9 cellular contexts compared by ENCODE assay signal in the genomic region with DNA sequence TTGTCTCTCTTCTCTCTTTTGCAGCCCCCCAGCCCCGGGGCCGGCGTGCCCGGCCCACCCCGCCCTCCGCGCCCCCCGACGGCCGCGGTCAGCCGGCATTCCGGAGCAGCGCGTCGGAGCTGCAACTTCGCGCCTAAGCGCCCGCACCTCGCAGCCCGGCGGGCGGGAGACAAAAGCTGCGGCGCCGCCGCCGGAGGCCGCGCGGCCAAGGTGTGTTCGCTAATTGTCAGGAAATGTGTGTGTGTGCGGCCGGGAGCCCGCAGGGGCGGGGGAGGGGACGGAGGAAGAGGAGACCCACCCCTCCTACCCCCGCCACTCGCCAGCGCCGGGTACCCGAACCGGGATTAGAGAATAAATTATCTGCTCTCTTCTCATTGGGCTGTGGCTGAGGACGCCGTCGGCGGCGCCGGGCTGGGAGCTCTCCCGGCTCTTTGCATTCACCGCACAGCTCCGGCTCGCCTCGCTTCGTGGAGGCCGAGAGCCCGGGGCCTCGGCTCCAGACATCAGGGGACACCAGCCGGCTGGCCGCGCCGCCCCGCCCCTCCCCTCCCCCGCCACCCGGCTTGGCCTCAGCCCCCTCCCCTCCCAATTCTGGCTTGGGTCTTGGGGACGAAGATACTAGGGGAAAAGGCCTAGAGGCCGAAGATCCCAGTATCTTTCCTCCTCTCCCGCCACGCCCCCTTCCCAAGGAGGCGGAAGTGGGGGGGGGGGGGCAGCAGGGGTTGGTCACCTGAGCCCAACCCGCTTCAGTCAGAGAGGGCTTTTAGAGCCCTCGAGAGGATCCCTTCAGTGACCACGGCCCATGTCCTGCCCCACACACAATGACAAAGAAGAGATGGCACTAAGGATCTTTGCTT. TPM values are rescaled to one million over a fixed set of nuclear protein-coding genes. Genes with fewer than 3 reads are reported as not detected.
DNase-seq lines count a peak whose midpoint lies in the region; ATAC-seq and TF ChIP-seq lines count a peak whose summit lies in the region.
"Had no signal": no experiment of that assay in that cellular context is flagged by ENCODE, and none has a peak within 500 bp of the region (broad histone marks: within the 10 kb centered on the region; RNA-seq: fewer than 3 reads in every experiment).

No MANE protein-coding gene starts in this region.

- peak overlapping the region; percentile 91 for H3K9ac ChIP-seq in iPS-18a (ENCODE audit: low read length)

- DNase-seq in cardiac muscle cell (ENCODE audit: low read depth in 1 of 2, low spot score in 1 of 2) = peak in 1 of 2 donors; percentile 66
- DNase-seq in Right ventricle myocardium superior = no peak
- DNase-seq in SK-N-DZ (ENCODE audit: low spot score) = peak; percentile 24
- DNase-seq in GM19240 (ENCODE audit: insufficient read length, low spot score) = no peak
- DNase-seq in middle frontal gyrus (ENCODE audit: extremely low spot score, low spot score) = no peak

- intact Hi-C loops in Right ventricle myocardium superior (cut with DNase I) = no loop called here

- H3K27ac ChIP-seq in cardiac muscle cell (no peak overlapping the region), iPS-18a (ENCODE audit: low read length) (peak overlapping the region; percentile 56), urinary bladder (ENCODE audit: low read depth) (no peak overlapping the region)

- H3K4me1 ChIP-seq in cardiac muscle cell (ENCODE audit: low read depth) = peaks cover 7% of the 10 kb centered on the region
- peaks cover 32% of the 10 kb centered on the region for H3K4me1 ChIP-seq in iPS-18a (ENCODE audit: control insufficient read depth, low read depth, low read length)
- H3K4me1 ChIP-seq in urinary bladder (ENCODE audit: insufficient read depth) = no peaks in the 10 kb centered on the region

- ATAC-seq in Right ventricle myocardium superior (ENCODE audit: poor library complexity) = no peak
- ATAC-seq in HG02678 (IDR thresholded peaks at IDR 0.05; ENCODE audit: unreplicated experiment) = no peak

- TF ChIP-seq CTCF in cardiac muscle cell (IDR thresholded peaks at IDR 0.05; ENCODE audit: low read depth, low read length) = no peak

- H3K9me3 ChIP-seq in cardiac muscle cell (ENCODE audit: low read depth) (no peaks in the 10 kb centered on the region), iPS-18a (ENCODE audit: control insufficient read depth, low read depth, low read length) (no peaks in the 10 kb centered on the region)

- H3K4me3 ChIP-seq in cardiac muscle cell (peak overlapping the region; percentile 17), iPS-18a (ENCODE audit: low read length) (peak overlapping the region; percentile 92), urinary bladder (ENCODE audit: low read depth, low read length) (peak overlapping the region; percentile 19)

- WGBS in urinary bladder = 1% methylated on average over 72 of the region's 74 CpGs

- H3K27me3 ChIP-seq in cardiac muscle cell (peaks cover 64% of the 10 kb centered on the region), iPS-18a (ENCODE audit: control insufficient read depth, insufficient read depth, low read length) (peaks cover 4% of the 10 kb centered on the region)

- H3K36me3 ChIP-seq in cardiac muscle cell = no peaks in the 10 kb centered on the region
- peaks cover 10% of the 10 kb centered on the region for H3K36me3 ChIP-seq in iPS-18a (ENCODE audit: control insufficient read depth, low read depth, low read length)
- no peaks in the 10 kb centered on the region for H3K36me3 ChIP-seq in urinary bladder (ENCODE audit: insufficient read depth)

RNA-seq across cellular contexts. Expression of a gene that starts 1.3 kb away (rescaled TPM):
- 0.56 and 0.66 TPM in 2 replicates for total RNA-seq in cardiac muscle cell
- 0.86 TPM in 1 of 2 replicates, not detected in the other for polyA plus RNA-seq in cardiac muscle cell
- total RNA-seq in Right ventricle myocardium superior = not detected
- polyA plus RNA-seq in SK-N-DZ (2014; cell fraction: cytosol; rRNA removed) = 0.06 and 0.24 TPM in 2 replicates
- polyA plus RNA-seq in SK-N-DZ (2014; cell fraction: nucleus; rRNA removed) = not detected in 2 replicates
- total RNA-seq in urinary bladder = not detected
- polyA plus RNA-seq in urinary bladder = 0.03 TPM

RNA-seq across cellular contexts. Expression of a gene that starts 35.2 kb away (rescaled TPM):
- not detected in 2 replicates for total RNA-seq in cardiac muscle cell
- polyA plus RNA-seq in cardiac muscle cell = not detected in 2 replicates
- total RNA-seq in Right ventricle myocardium superior = not detected
- polyA plus RNA-seq in SK-N-DZ (2014; cell fraction: cytosol; rRNA removed) = not detected in 2 replicates
- not detected in 2 replicates for polyA plus RNA-seq in SK-N-DZ (2014; cell fraction: nucleus; rRNA removed)
- total RNA-seq in urinary bladder = not detected
- not detected for polyA plus RNA-seq in urinary bladder
- total RNA-seq: HT1080 had no signal

RNA-seq across cellular contexts. Expression of a gene that starts 47.4 kb away (rescaled TPM):
- total RNA-seq in cardiac muscle cell (22.3 and 42.0 TPM in 2 replicates), Right ventricle myocardium superior (172 TPM), urinary bladder (3.5 TPM)
- polyA plus RNA-seq in cardiac muscle cell (29.8 and 46.2 TPM in 2 replicates), urinary bladder (6.0 TPM)
- polyA plus RNA-seq in SK-N-DZ (2014; cell fraction: cytosol; rRNA removed) = 0.47 and 0.77 TPM in 2 replicates
- 0.18 and 1.0 TPM in 2 replicates for polyA plus RNA-seq in SK-N-DZ (2014; cell fraction: nucleus; rRNA removed)

Comparison
In these comparisons a context has a peak if more than half of its experiments do, and no peak if none do; other contexts are left out.
1. H3K4me3 ChIP-seq: peak in every context shown above with its lines; median percentile 92 in iPS-18a; 19 in urinary bladder; 17 in cardiac muscle cell.